1 cellular context compared by ENCODE assay signal in the genomic region with DNA sequence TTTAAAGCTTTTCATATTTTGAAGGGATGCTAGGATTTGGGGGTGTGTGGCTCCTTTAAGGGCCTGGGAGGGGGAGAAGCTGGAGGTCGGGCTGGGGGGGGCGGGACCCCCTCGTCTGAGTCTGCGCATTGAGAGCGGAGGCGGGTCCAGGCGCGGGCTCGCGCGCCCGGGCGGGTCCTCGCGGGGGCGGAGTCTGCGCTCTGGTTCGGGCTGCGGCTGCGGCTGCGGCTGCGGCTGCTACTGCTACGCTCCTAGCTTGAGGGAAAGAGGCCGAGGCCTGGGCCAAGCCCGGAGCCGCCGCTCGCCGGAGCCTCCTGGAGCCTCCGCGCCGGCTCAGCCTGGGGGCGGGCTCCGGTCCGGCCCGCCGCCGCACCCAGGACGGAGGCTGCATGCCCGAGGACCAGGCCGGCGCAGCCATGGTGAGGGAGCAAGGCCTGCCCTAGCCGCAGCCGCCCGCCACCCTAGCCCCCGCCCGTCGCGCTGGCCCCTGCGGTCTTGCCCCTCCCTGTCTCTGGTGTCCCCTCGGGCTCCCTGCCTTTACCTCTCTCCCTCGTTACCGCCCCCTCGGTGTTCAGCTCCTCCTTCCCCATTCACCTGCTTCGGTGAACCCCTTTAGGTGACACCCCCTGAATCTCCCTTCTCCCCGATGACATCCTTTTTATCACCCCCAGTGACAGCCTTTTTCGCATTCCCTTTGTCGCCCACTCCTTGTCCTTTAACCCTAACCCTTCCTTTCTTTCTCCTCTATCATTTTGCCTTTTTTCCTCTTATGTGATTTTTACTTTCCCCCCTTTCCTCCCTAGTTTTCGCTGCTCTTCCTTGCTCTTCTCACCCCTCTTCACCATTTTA.
TF ChIP-seq lines count a peak whose summit lies in the region.

A gene (plus strand): TSS at position 189 of the 849 bp plus-strand sequence. CDS start 201 bp downstream, at position 390.

TF ChIP-seq in GM12878, 131 proteins besides CTCF, POLR2A, EP300 and RAD21 (continued from another document and continues in another):
- TF ChIP-seq, protein P1, sequence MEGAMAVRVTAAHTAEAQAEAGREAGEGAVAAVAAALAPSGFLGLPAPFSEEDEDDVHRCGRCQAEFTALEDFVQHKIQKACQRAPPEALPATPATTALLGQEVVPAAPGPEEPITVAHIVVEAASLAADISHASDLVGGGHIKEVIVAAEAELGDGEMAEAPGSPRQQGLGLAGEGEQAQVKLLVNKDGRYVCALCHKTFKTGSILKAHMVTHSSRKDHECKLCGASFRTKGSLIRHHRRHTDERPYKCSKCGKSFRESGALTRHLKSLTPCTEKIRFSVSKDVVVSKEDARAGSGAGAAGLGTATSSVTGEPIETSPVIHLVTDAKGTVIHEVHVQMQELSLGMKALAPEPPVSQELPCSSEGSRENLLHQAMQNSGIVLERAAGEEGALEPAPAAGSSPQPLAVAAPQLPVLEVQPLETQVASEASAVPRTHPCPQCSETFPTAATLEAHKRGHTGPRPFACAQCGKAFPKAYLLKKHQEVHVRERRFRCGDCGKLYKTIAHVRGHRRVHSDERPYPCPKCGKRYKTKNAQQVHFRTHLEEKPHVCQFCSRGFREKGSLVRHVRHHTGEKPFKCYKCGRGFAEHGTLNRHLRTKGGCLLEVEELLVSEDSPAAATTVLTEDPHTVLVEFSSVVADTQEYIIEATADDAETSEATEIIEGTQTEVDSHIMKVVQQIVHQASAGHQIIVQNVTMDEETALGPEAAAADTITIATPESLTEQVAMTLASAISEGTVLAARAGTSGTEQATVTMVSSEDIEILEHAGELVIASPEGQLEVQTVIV (IDR thresholded peaks at IDR 0.05; ENCODE audit: borderline replicate concordance, partially characterized antibody) = no peak
- TF ChIP-seq ASH2L (IDR thresholded peaks at IDR 0.05; ENCODE audit: borderline replicate concordance, low read depth) (no peak), SPI1 (IDR thresholded peaks at IDR 0.05; ENCODE audit: borderline replicate concordance, insufficient read depth, low read depth, low read length) (no peak), SUZ12 (IDR thresholded peaks at IDR 0.05; ENCODE audit: unreplicated experiment) (no peak), MTA2 (IDR thresholded peaks at IDR 0.05; ENCODE audit: low read depth) (no peak), CHD1 (IDR thresholded peaks at IDR 0.05; ENCODE audit: low read depth, low read length) (no peak), MEF2B (IDR thresholded peaks at IDR 0.05; ENCODE audit: partially characterized antibody, poor library complexity, severe bottlenecking) (no peak), KLF5 (IDR thresholded peaks at IDR 0.05; ENCODE audit: partially characterized antibody) (no peak), SRF (IDR thresholded peaks at IDR 0.05; ENCODE audit: low read depth in 2 of 2, low read length in 2 of 2) (no peak), SMAD1 (IDR thresholded peaks at IDR 0.05; ENCODE audit: low read depth, partially characterized antibody) (no peak), CBFB (IDR thresholded peaks at IDR 0.05; ENCODE audit: low read depth) (no peak), NFXL1 (IDR thresholded peaks at IDR 0.05; ENCODE audit: borderline replicate concordance) (no peak), SIN3A (IDR thresholded peaks at IDR 0.05; ENCODE audit: low read depth, low read length) (0 out of 2 replicates have a peak, but pooled peaks have one; percentile 21), MEF2A (IDR thresholded peaks at IDR 0.05; ENCODE audit: insufficient read depth, low read depth, low read length) (no peak), HDAC2 (IDR thresholded peaks at IDR 0.05) (no peak), SREBF2 (IDR thresholded peaks at IDR 0.05; ENCODE audit: low read length) (no peak), CREM (IDR thresholded peaks at IDR 0.05; ENCODE audit: low read depth) (no peak), PAX8 (IDR thresholded peaks at IDR 0.05) (no peak), ZZZ3 (IDR thresholded peaks at IDR 0.05; ENCODE audit: control insufficient read depth, insufficient read length, low read depth) (no peak), POLR2AphosphoS2 (IDR thresholded peaks at IDR 0.05; ENCODE audit: low read depth, low read length) (no peak), YBX1 (IDR thresholded peaks at IDR 0.05) (peak; percentile 76; the same call in 1 of the 2 replicates), NFIC (IDR thresholded peaks at IDR 0.05; ENCODE audit: low read depth, low read length) (no peak), BRCA1 (IDR thresholded peaks at IDR 0.05; ENCODE audit: low read depth, low read length) (no peak), TCF7 (IDR thresholded peaks at IDR 0.05; ENCODE audit: borderline replicate concordance) (no peak), SIX5 (IDR thresholded peaks at IDR 0.05; ENCODE audit: low read depth, low read length, severe bottlenecking) (no peak), ETV6 (conservative IDR thresholded peaks at IDR 0.05 in 1 of 2, IDR thresholded peaks at IDR 0.05 in 1 of 2; ENCODE audit: borderline replicate concordance in 1 of 2, low read depth in 1 of 2) (no peak), LARP7 (IDR thresholded peaks at IDR 0.05) (peak; percentile 90), RBBP5 (conservative IDR thresholded peaks at IDR 0.05) (no peak), BACH1 (IDR thresholded peaks at IDR 0.05; ENCODE audit: borderline replicate concordance) (peak; percentile 79), TAF1 (IDR thresholded peaks at IDR 0.05; ENCODE audit: borderline replicate concordance, low read depth, low read length) (no peak; the same call in 1 of the 2 replicates), SMC3 (IDR thresholded peaks at IDR 0.05; ENCODE audit: borderline replicate concordance, low read length) (no peak), SMARCA5 (IDR thresholded peaks at IDR 0.05) (peak; percentile 69), ESRRA (IDR thresholded peaks at IDR 0.05; ENCODE audit: low read length) (no peak), KAT2A (conservative IDR thresholded peaks at IDR 0.05; ENCODE audit: control insufficient read depth, low read depth, low read length) (no peak), ATF7 (IDR thresholded peaks at IDR 0.05; ENCODE audit: low read depth) (peak; percentile 18; the same call in 1 of the 2 replicates)
- TF ChIP-seq, protein P2, sequence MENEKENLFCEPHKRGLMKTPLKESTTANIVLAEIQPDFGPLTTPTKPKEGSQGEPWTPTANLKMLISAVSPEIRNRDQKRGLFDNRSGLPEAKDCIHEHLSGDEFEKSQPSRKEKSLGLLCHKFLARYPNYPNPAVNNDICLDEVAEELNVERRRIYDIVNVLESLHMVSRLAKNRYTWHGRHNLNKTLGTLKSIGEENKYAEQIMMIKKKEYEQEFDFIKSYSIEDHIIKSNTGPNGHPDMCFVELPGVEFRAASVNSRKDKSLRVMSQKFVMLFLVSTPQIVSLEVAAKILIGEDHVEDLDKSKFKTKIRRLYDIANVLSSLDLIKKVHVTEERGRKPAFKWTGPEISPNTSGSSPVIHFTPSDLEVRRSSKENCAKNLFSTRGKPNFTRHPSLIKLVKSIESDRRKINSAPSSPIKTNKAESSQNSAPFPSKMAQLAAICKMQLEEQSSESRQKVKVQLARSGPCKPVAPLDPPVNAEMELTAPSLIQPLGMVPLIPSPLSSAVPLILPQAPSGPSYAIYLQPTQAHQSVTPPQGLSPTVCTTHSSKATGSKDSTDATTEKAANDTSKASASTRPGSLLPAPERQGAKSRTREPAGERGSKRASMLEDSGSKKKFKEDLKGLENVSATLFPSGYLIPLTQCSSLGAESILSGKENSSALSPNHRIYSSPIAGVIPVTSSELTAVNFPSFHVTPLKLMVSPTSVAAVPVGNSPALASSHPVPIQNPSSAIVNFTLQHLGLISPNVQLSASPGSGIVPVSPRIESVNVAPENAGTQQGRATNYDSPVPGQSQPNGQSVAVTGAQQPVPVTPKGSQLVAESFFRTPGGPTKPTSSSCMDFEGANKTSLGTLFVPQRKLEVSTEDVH (IDR thresholded peaks at IDR 0.05; ENCODE audit: low read depth, partially characterized antibody) = no peak
- TF ChIP-seq, protein P3, sequence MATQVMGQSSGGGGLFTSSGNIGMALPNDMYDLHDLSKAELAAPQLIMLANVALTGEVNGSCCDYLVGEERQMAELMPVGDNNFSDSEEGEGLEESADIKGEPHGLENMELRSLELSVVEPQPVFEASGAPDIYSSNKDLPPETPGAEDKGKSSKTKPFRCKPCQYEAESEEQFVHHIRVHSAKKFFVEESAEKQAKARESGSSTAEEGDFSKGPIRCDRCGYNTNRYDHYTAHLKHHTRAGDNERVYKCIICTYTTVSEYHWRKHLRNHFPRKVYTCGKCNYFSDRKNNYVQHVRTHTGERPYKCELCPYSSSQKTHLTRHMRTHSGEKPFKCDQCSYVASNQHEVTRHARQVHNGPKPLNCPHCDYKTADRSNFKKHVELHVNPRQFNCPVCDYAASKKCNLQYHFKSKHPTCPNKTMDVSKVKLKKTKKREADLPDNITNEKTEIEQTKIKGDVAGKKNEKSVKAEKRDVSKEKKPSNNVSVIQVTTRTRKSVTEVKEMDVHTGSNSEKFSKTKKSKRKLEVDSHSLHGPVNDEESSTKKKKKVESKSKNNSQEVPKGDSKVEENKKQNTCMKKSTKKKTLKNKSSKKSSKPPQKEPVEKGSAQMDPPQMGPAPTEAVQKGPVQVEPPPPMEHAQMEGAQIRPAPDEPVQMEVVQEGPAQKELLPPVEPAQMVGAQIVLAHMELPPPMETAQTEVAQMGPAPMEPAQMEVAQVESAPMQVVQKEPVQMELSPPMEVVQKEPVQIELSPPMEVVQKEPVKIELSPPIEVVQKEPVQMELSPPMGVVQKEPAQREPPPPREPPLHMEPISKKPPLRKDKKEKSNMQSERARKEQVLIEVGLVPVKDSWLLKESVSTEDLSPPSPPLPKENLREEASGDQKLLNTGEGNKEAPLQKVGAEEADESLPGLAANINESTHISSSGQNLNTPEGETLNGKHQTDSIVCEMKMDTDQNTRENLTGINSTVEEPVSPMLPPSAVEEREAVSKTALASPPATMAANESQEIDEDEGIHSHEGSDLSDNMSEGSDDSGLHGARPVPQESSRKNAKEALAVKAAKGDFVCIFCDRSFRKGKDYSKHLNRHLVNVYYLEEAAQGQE (IDR thresholded peaks at IDR 0.05; ENCODE audit: low read depth, low read length) = no peak
- TF ChIP-seq, protein P4, sequence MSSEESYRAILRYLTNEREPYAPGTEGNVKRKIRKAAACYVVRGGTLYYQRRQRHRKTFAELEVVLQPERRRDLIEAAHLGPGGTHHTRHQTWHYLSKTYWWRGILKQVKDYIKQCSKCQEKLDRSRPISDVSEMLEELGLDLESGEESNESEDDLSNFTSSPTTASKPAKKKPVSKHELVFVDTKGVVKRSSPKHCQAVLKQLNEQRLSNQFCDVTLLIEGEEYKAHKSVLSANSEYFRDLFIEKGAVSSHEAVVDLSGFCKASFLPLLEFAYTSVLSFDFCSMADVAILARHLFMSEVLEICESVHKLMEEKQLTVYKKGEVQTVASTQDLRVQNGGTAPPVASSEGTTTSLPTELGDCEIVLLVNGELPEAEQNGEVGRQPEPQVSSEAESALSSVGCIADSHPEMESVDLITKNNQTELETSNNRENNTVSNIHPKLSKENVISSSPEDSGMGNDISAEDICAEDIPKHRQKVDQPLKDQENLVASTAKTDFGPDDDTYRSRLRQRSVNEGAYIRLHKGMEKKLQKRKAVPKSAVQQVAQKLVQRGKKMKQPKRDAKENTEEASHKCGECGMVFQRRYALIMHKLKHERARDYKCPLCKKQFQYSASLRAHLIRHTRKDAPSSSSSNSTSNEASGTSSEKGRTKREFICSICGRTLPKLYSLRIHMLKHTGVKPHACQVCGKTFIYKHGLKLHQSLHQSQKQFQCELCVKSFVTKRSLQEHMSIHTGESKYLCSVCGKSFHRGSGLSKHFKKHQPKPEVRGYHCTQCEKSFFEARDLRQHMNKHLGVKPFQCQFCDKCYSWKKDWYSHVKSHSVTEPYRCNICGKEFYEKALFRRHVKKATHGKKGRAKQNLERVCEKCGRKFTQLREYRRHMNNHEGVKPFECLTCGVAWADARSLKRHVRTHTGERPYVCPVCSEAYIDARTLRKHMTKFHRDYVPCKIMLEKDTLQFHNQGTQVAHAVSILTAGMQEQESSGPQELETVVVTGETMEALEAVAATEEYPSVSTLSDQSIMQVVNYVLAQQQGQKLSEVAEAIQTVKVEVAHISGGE (CRISPR knock-in tag; IDR thresholded peaks at IDR 0.05) = no peak
- TF ChIP-seq, protein P5, sequence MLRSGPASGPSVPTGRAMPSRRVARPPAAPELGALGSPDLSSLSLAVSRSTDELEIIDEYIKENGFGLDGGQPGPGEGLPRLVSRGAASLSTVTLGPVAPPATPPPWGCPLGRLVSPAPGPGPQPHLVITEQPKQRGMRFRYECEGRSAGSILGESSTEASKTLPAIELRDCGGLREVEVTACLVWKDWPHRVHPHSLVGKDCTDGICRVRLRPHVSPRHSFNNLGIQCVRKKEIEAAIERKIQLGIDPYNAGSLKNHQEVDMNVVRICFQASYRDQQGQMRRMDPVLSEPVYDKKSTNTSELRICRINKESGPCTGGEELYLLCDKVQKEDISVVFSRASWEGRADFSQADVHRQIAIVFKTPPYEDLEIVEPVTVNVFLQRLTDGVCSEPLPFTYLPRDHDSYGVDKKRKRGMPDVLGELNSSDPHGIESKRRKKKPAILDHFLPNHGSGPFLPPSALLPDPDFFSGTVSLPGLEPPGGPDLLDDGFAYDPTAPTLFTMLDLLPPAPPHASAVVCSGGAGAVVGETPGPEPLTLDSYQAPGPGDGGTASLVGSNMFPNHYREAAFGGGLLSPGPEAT (IDR thresholded peaks at IDR 0.05; ENCODE audit: low read depth) = 0 out of 2 replicates have a peak, but pooled peaks have one; percentile 34
- TF ChIP-seq, protein P6, sequence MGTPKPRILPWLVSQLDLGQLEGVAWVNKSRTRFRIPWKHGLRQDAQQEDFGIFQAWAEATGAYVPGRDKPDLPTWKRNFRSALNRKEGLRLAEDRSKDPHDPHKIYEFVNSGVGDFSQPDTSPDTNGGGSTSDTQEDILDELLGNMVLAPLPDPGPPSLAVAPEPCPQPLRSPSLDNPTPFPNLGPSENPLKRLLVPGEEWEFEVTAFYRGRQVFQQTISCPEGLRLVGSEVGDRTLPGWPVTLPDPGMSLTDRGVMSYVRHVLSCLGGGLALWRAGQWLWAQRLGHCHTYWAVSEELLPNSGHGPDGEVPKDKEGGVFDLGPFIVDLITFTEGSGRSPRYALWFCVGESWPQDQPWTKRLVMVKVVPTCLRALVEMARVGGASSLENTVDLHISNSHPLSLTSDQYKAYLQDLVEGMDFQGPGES (IDR thresholded peaks at IDR 0.05) = no peak
- TF ChIP-seq, protein P7, sequence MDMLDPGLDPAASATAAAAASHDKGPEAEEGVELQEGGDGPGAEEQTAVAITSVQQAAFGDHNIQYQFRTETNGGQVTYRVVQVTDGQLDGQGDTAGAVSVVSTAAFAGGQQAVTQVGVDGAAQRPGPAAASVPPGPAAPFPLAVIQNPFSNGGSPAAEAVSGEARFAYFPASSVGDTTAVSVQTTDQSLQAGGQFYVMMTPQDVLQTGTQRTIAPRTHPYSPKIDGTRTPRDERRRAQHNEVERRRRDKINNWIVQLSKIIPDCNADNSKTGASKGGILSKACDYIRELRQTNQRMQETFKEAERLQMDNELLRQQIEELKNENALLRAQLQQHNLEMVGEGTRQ (IDR thresholded peaks at IDR 0.05; ENCODE audit: borderline replicate concordance, low read depth, low read length) = no peak
